In genomic region chr19:18504886-18505610, GRCh38 we compare ENCODE assay signal across 1 cellular context.
TF ChIP-seq lines count a peak whose summit lies in the region.

No MANE protein-coding gene starts in this region.

TF ChIP-seq in IMR-90, 13 proteins besides CTCF, POLR2A, EP300 and RAD21 (continued from another document):
- TF ChIP-seq ELK1 (IDR thresholded peaks at IDR 0.05; ENCODE audit: borderline replicate concordance, low read depth, low read length) (no peak), CEBPB (IDR thresholded peaks at IDR 0.05; ENCODE audit: low read depth, low read length) (no peak), CHD1 (IDR thresholded peaks at IDR 0.05; ENCODE audit: low read depth, low read length) (no peak), RCOR1 (IDR thresholded peaks at IDR 0.05; ENCODE audit: insufficient replicate concordance, low read length) (no peak), FOS (IDR thresholded peaks at IDR 0.05; ENCODE audit: low read depth, low read length) (no peak), MAZ (IDR thresholded peaks at IDR 0.05; ENCODE audit: borderline replicate concordance, low read depth, low read length) (no peak), USF2 (IDR thresholded peaks at IDR 0.05; ENCODE audit: low read depth, low read length) (no peak), BHLHE40 (IDR thresholded peaks at IDR 0.05; ENCODE audit: low read depth, low read length) (no peak), NFE2L2 (IDR thresholded peaks at IDR 0.05; ENCODE audit: low read depth, low read length) (no peak), MAFK (IDR thresholded peaks at IDR 0.05; ENCODE audit: low read depth, low read length) (no peak)
